Comparison of ENCODE assay signal across 8 cellular contexts in the genomic region with DNA sequence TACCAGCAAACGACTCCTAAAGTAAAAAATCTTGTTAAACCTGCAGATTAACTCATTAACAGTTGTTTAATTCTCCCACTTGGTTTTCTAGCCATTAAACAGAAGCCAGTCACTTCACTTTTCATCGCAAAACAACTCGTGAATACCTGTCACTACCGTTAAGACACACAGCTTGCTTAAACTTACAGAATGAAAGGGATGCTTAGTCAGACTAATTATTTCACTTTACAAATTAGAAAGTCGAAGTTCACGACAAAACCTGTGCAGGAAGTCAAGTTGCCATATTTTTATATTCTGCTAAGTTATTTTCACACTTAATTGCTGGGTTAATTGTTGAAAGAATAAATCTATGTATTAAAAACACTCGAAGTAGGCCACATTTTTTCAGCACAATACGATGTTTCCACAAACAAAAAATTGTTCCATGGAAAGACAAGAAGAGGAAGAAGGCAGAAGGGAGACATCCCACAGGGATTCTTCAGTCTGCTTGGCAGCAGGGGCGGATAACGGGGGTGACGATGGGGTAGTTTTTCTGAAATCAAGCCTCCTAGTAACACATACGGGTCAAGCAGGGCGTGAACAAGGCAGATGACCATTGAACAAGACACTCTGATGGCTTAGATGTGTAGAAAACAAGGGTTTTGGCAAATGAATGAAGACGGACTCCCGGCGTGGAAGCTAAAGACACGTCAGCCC. TPM values are rescaled to one million over a fixed set of nuclear protein-coding genes. Genes with fewer than 3 reads are reported as not detected.
DNase-seq lines count a peak whose midpoint lies in the region; ATAC-seq and TF ChIP-seq lines count a peak whose summit lies in the region.

No MANE protein-coding gene starts in this region.

- H3K27me3 Mint-ChIP-seq in CD4-positive, CD25-positive, alpha-beta regulatory T cell: no peaks in the 10 kb centered on the region
- H3K27me3 Mint-ChIP-seq in neural progenitor cell (ENCODE audit: insufficient read depth, low read depth): peaks cover 4% of the 10 kb centered on the region

- peaks cover 25 to 67% (median 46%) of the 10 kb centered on the region in 4 donors for H3K4me1 Mint-ChIP-seq in CD4-positive, CD25-positive, alpha-beta regulatory T cell
- peaks cover 16% of the 10 kb centered on the region for H3K4me1 Mint-ChIP-seq in neural progenitor cell

- peaks cover 12% of the 10 kb centered on the region for H3F3A ChIP-seq in neural progenitor cell (ENCODE audit: low read depth)

- DNase-seq in CD4-positive, CD25-positive, alpha-beta regulatory T cell: peak in 2 of 3 donors; percentile 13 to 36
- DNase-seq in HAP-1 (ENCODE audit: low spot score in 2 of 2) (peak in 1 of 2 experiments; percentile 17), epithelial cell of esophagus (ENCODE audit: low read depth) (peak; percentile 55), neural progenitor cell (ENCODE audit: low spot score) (peak; percentile 8), NCI-H345 (lab: John Stamatoyannopoulos, UW) (no peak), NK-92 (lab: John Stamatoyannopoulos, UW; ENCODE audit: unreplicated experiment) (no peak)

- TF ChIP-seq CTCF in epithelial cell of esophagus (IDR thresholded peaks at IDR 0.05; ENCODE audit: insufficient read depth, low read depth, low read length, missing control alignments) (no peak), neural progenitor cell (IDR thresholded peaks at IDR 0.05) (no peak)

- peaks cover 21% of the 10 kb centered on the region for H3K36me3 Mint-ChIP-seq in CD4-positive, CD25-positive, alpha-beta regulatory T cell
- H3K36me3 Mint-ChIP-seq in neural progenitor cell: peaks cover 14% of the 10 kb centered on the region

- peak overlapping the region; percentile 76 for H3K27ac ChIP-seq in CD4-positive, CD25-positive, alpha-beta regulatory T cell (ENCODE audit: insufficient read depth, low read length, poor library complexity, severe bottlenecking)
- peak overlapping the region; percentile 87 for H3K27ac ChIP-seq in neural progenitor cell

- H3K27me3 ChIP-seq in CD4-positive, CD25-positive, alpha-beta regulatory T cell (ENCODE audit: control insufficient read depth, insufficient read depth, low read length): no peaks in the 10 kb centered on the region
- H3K27me3 ChIP-seq in HAP-1 (ENCODE audit: low read depth) (no peaks in the 10 kb centered on the region), neural progenitor cell (no peaks in the 10 kb centered on the region)

- H3K4me2 ChIP-seq in neural progenitor cell: peak overlapping the region; percentile 95

- H3K4me3 ChIP-seq in CD4-positive, CD25-positive, alpha-beta regulatory T cell (ENCODE audit: low read depth, low read length): peak overlapping the region; percentile 92
- H3K4me3 ChIP-seq in HAP-1 (peak overlapping the region; percentile 69), epithelial cell of esophagus (ENCODE audit: low read length) (peak overlapping the region; percentile 89), neural progenitor cell (peak overlapping the region; percentile 89)

- in situ Hi-C loops in HAP-1 (cut with MboI; ENCODE audit: low sequenced_read_pairs): no loop called here

- peaks cover 14% of the 10 kb centered on the region for H4K20me1 ChIP-seq in neural progenitor cell (ENCODE audit: low read depth)

- peaks cover 30% of the 10 kb centered on the region for H3K36me3 ChIP-seq in CD4-positive, CD25-positive, alpha-beta regulatory T cell (ENCODE audit: control insufficient read depth, insufficient read depth, low read length)
- H3K36me3 ChIP-seq in HAP-1 (replicated peaks) (peaks cover 29% of the 10 kb centered on the region), neural progenitor cell (peaks cover 5% of the 10 kb centered on the region)

- peaks cover 46% of the 10 kb centered on the region for H3K4me1 ChIP-seq in CD4-positive, CD25-positive, alpha-beta regulatory T cell (ENCODE audit: control insufficient read depth, insufficient read depth, low read length, poor library complexity, severe bottlenecking)
- H3K4me1 ChIP-seq in HAP-1 (peaks cover 16% of the 10 kb centered on the region), neural progenitor cell (peaks cover 7% of the 10 kb centered on the region)

- peaks cover 54% of the 10 kb centered on the region for H3K79me2 ChIP-seq in neural progenitor cell (ENCODE audit: low read depth)

- ATAC-seq in CD4-positive, CD25-positive, alpha-beta regulatory T cell (ENCODE audit: low read depth in 2 of 2): no peak
- ATAC-seq in SK-N-SH treated with all-trans-retinoic acid at 6 μM for 48 hours: peak; percentile 20; the same call in 2 of the 3 replicates
- no peak for ATAC-seq in GM19351 (IDR thresholded peaks at IDR 0.05; ENCODE audit: unreplicated experiment)

- H3K9me3 Mint-ChIP-seq in CD4-positive, CD25-positive, alpha-beta regulatory T cell: no peaks in the 10 kb centered on the region
- H3K9me3 Mint-ChIP-seq in neural progenitor cell: no peaks in the 10 kb centered on the region

- peak overlapping the region; percentile 48 for H2AFZ ChIP-seq in neural progenitor cell (replicated peaks)

- peak overlapping the region; percentile 89 to 94 (median 91) for H3K27ac Mint-ChIP-seq in CD4-positive, CD25-positive, alpha-beta regulatory T cell
- H3K27ac Mint-ChIP-seq in neural progenitor cell: peak overlapping the region; percentile 52

- H3K4me3 Mint-ChIP-seq in CD4-positive, CD25-positive, alpha-beta regulatory T cell: peak overlapping the region; percentile 91 to 99 (median 98)
- H3K4me3 Mint-ChIP-seq in neural progenitor cell: peak overlapping the region; percentile 95

- no peaks in the 10 kb centered on the region for H3K9me3 ChIP-seq in CD4-positive, CD25-positive, alpha-beta regulatory T cell (ENCODE audit: control insufficient read depth in 2 of 2, low read length in 2 of 2)
- H3K9me3 ChIP-seq in HAP-1: no peaks in the 10 kb centered on the region
- H3K9me3 ChIP-seq in neural progenitor cell (ENCODE audit: low read depth): no peaks in the 10 kb centered on the region

- peak overlapping the region; percentile 71 for H3K9ac ChIP-seq in neural progenitor cell

TF ChIP-seq in SK-N-SH treated with all-trans-retinoic acid at 6 μM for 48 hours, 23 proteins besides CTCF, POLR2A, EP300 and RAD21:
- TF ChIP-seq ARNTL (CRISPR knock-in tag; IDR thresholded peaks at IDR 0.05; ENCODE audit: borderline replicate concordance, low read depth): no peak
- no peak for TF ChIP-seq CSRNP3 (CRISPR knock-in tag; IDR thresholded peaks at IDR 0.05)
- no peak for TF ChIP-seq PPARA (CRISPR knock-in tag; IDR thresholded peaks at IDR 0.05; ENCODE audit: borderline replicate concordance)
- no peak for TF ChIP-seq CREB5 (CRISPR knock-in tag; IDR thresholded peaks at IDR 0.05; ENCODE audit: low read depth)
TF ChIP-seq in SK-N-SH treated with all-trans-retinoic acid at 6 μM for 48 hours: peak in this region for 0.

RNA-seq across cellular contexts. Expression of gene SSR1, which starts 0.9 kb away (rescaled TPM):
- 81.0 TPM for total RNA-seq in CD4-positive, CD25-positive, alpha-beta regulatory T cell
- polyA plus RNA-seq in CD4-positive, CD25-positive, alpha-beta regulatory T cell: 100 to 1,000 TPM; 156 to 207 (median 180) TPM
- total RNA-seq in neural progenitor cell (ENCODE audit: low replicate concordance): 62.5 and 96.6 TPM in 2 replicates

Comparison
In these comparisons a context has a peak if more than half of its experiments do, and no peak if none do; other contexts are left out.
1. DNase-seq: peak in CD4-positive, CD25-positive, alpha-beta regulatory T cell (2 of 3), epithelial cell of esophagus (single experiment) and neural progenitor cell (single experiment); none in NCI-H345 (single experiment) and NK-92 (single experiment).
2. Peak in every context shown above with its lines, with median percentiles within 50 percentile points of each other: H3K4me3 ChIP-seq.